In genomic region chr14:67541448-67542387, GRCh38 we compare ENCODE assay signal across 9 cellular contexts. TPM values are rescaled to one million over a fixed set of nuclear protein-coding genes. Genes with fewer than 3 reads are reported as not detected.
A peak's percentile ranks its signal among the peaks of the same experiment; 100 is the strongest.
DNase-seq lines count a peak whose midpoint lies in the region; TF ChIP-seq lines count a peak whose summit lies in the region.
"Had no signal": no experiment of that assay in that cellular context is flagged by ENCODE, and none has a peak within 500 bp of the region (broad histone marks: within the 10 kb centered on the region; RNA-seq: fewer than 3 reads in every experiment).

No MANE protein-coding gene starts in this region.

- H3K4me3 ChIP-seq in OCI-LY1 (ENCODE audit: low read depth, low read length, poor library complexity, severe bottlenecking) (peak overlapping the region; percentile 39), colonic mucosa (peak overlapping the region; percentile 17), neuronal stem cell (ENCODE audit: low read length in 2 of 2) (no peak overlapping the region), esophagus muscularis mucosa (no peak overlapping the region), mammary epithelial cell (replicated peaks in 1 of 3; ENCODE audit: insufficient read depth in 1 of 3, low read depth in 2 of 3, low read length in 3 of 3) (no peak overlapping the region)

- H3K4me1 ChIP-seq in OCI-LY1 (ENCODE audit: insufficient read depth, low read length, severe bottlenecking) (peaks cover 6% of the 10 kb centered on the region), colonic mucosa (no peaks in the 10 kb centered on the region), neuronal stem cell (ENCODE audit: control insufficient read depth in 2 of 2, insufficient read depth in 1 of 2, low read depth in 1 of 2, low read length in 2 of 2) (peaks cover 14 to 23% of the 10 kb centered on the region in 2 donors), esophagus muscularis mucosa (peaks cover 0 to 3% (median 0%) of the 10 kb centered on the region in 4 donors), mammary epithelial cell (ENCODE audit: insufficient read depth, low read length) (peaks cover 10% of the 10 kb centered on the region)

- H3K9ac ChIP-seq in OCI-LY1 (ENCODE audit: low read length) (no peak overlapping the region), colonic mucosa (ENCODE audit: low read depth in 2 of 2, low read length in 2 of 2) (peak overlapping the region in 1 of 2 donors; percentile 58), neuronal stem cell (ENCODE audit: low read depth, low read length, poor library complexity) (no peak overlapping the region), mammary epithelial cell (ENCODE audit: insufficient read depth, low read length) (no peak overlapping the region)

- H4K91ac ChIP-seq in neuronal stem cell (ENCODE audit: low read depth, low read length, poor library complexity), result no peak overlapping the region

- no peak overlapping the region for H2BK5ac ChIP-seq in neuronal stem cell (ENCODE audit: low read length)

- no peak for TF ChIP-seq EP300 in esophagus muscularis mucosa (IDR thresholded peaks at IDR 0.05)

- H4K20me1 ChIP-seq in OCI-LY1 (ENCODE audit: insufficient read depth, low read length), result no peaks in the 10 kb centered on the region
- no peaks in the 10 kb centered on the region for H4K20me1 ChIP-seq in mammary epithelial cell (ENCODE audit: insufficient read depth, low read length)

- CTCF ChIA-PET in mammary epithelial cell (lab: Charles Lee; ENCODE audit: low non-redundant PET), result interaction anchor here (0.6 kb wide), 1 partner anchor 182 kb away, joined by 3 read pairs; the partner anchor contains the start of genes ATP6V1D and EIF2S1

- no peak overlapping the region for H2BK15ac ChIP-seq in neuronal stem cell (ENCODE audit: low read length)

- H2BK12ac ChIP-seq in neuronal stem cell (ENCODE audit: low read length), result no peak overlapping the region

- peaks cover 8% of the 10 kb centered on the region for H3K9me3 ChIP-seq in OCI-LY1 (ENCODE audit: low read length)
- no peaks in the 10 kb centered on the region for H3K9me3 ChIP-seq in colonic mucosa
- H3K9me3 ChIP-seq in neuronal stem cell (replicated peaks in 1 of 2; ENCODE audit: control insufficient read depth in 2 of 2, insufficient read depth in 1 of 2, low read depth in 1 of 2, low read length in 2 of 2), result peaks cover 0 to 23% of the 10 kb centered on the region in 2 donors
- H3K9me3 ChIP-seq in esophagus muscularis mucosa, result no peaks in the 10 kb centered on the region
- peaks cover 5% of the 10 kb centered on the region for H3K9me3 ChIP-seq in mammary epithelial cell (replicated peaks; ENCODE audit: insufficient read depth, low read length)

- no peaks in the 10 kb centered on the region for H3K9me2 ChIP-seq in OCI-LY1 (ENCODE audit: low read depth, low read length)

- no CpG with 5 or more reads among the region's 24 CpGs for WGBS in neuronal stem cell (ENCODE audit: extremely low coverage in 2 of 2, insufficient read length in 2 of 2, insufficient replicate concordance in 1 of 2), 2 donors
- 75% methylated on average over 24 of the region's 24 CpGs for WGBS in esophagus muscularis mucosa
- WGBS in mammary epithelial cell (ENCODE audit: low coverage, missing lambda C conversion rate), result 94% methylated on average over 21 of the region's 24 CpGs

- H3K36me3 ChIP-seq in OCI-LY1 (ENCODE audit: insufficient read depth, low read length), result no peaks in the 10 kb centered on the region; the same call in 1 of the 2 replicates
- no peaks in the 10 kb centered on the region for H3K36me3 ChIP-seq in colonic mucosa
- H3K36me3 ChIP-seq in neuronal stem cell (replicated peaks in 1 of 2; ENCODE audit: control insufficient read depth in 2 of 2, insufficient read depth in 2 of 2, low read length in 2 of 2), result peaks cover 0 to 5% of the 10 kb centered on the region in 2 donors
- H3K36me3 ChIP-seq in esophagus muscularis mucosa, result peaks cover 0 to 14% (median 4%) of the 10 kb centered on the region in 4 donors
- no peaks in the 10 kb centered on the region for H3K36me3 ChIP-seq in mammary epithelial cell (ENCODE audit: insufficient read depth, low read length)

- in situ Hi-C loops in GM13977 (cut with MboI; ENCODE audit: low pct_unique_long_range_greater_than_20kb, low sequenced_read_pairs, unreplicated experiment) (no loop called here), mammary epithelial cell (cut with MboI; ENCODE audit: low sequenced_read_pairs in 2 of 2) (no loop called here)

- no peak overlapping the region for H3K14ac ChIP-seq in neuronal stem cell (ENCODE audit: low read length)

- DNase-seq in GM13977 (ENCODE audit: low spot score) (peak; percentile 40), colonic mucosa (peak; percentile 89), neuronal stem cell (ENCODE audit: low spot score) (no peak), NCI-H128 (lab: John Stamatoyannopoulos, UW; ENCODE audit: unreplicated experiment) (no peak), NCI-H774 (lab: John Stamatoyannopoulos, UW) (no peak), esophagus muscularis mucosa (ENCODE audit: extremely low spot score) (no peak), mammary epithelial cell (no peak)

- TF ChIP-seq CTCF in GM13977 (IDR thresholded peaks at IDR 0.05; ENCODE audit: extremely low read depth, insufficient read depth, missing control alignments) (no peak), OCI-LY1 (IDR thresholded peaks at IDR 0.05; ENCODE audit: low read length) (no peak), colonic mucosa (IDR thresholded peaks at IDR 0.05) (no peak), esophagus muscularis mucosa (IDR thresholded peaks at IDR 0.05) (no peak), mammary epithelial cell (conservative IDR thresholded peaks at IDR 0.05 in 1 of 2, IDR thresholded peaks at IDR 0.05 in 1 of 2; ENCODE audit: extremely low read depth in 1 of 2, insufficient read depth in 1 of 2, low read depth in 1 of 2, low read length in 2 of 2) (no peak)

- H3K27me3 ChIP-seq in OCI-LY1 (ENCODE audit: insufficient read depth, low read length) (peaks cover 11% of the 10 kb centered on the region), colonic mucosa (no peaks in the 10 kb centered on the region), neuronal stem cell (ENCODE audit: control insufficient read depth in 3 of 3, insufficient read depth in 3 of 3, low read depth in 1 of 3, low read length in 3 of 3) (no peaks in the 10 kb centered on the region), esophagus muscularis mucosa (no peaks in the 10 kb centered on the region), mammary epithelial cell (ENCODE audit: insufficient read depth, low read length) (no peaks in the 10 kb centered on the region)

- no TSS peak for BruUV-seq in mammary epithelial cell (replicated peaks; lab: Mats Ljungman, UMichigan)

- H3K4me2 ChIP-seq in OCI-LY1 (ENCODE audit: low read length), result peak overlapping the region; percentile 27
- peak overlapping the region; percentile 23 for H3K4me2 ChIP-seq in neuronal stem cell (ENCODE audit: insufficient read depth, low read length, poor library complexity, severe bottlenecking)
- no peak overlapping the region for H3K4me2 ChIP-seq in mammary epithelial cell (ENCODE audit: insufficient read depth, low read depth, low read length)

- H2BK120ac ChIP-seq in neuronal stem cell (ENCODE audit: low read depth, low read length), result no peak overlapping the region

- dilution Hi-C loops in mammary epithelial cell (cut with HindIII; ENCODE audit: low sequenced_read_pairs), result no loop called here

- no peaks in the 10 kb centered on the region for H3K79me2 ChIP-seq in OCI-LY1 (ENCODE audit: insufficient read depth, low read length)
- no peaks in the 10 kb centered on the region for H3K79me2 ChIP-seq in mammary epithelial cell (ENCODE audit: insufficient read depth, low read length)

- H3K4ac ChIP-seq in neuronal stem cell (ENCODE audit: low read length), result no peak overlapping the region

- intact Hi-C loops in colonic mucosa (cut with DNase I), result no loop called here
- intact Hi-C loops in esophagus muscularis mucosa (cut with DNase I), result no loop called here
- intact Hi-C loops in mammary epithelial cell (cut with micrococcal nuclease), result no loop called here

- no peak overlapping the region for H2AFZ ChIP-seq in OCI-LY1 (ENCODE audit: low read length)
- peak overlapping the region; percentile 23 for H2AFZ ChIP-seq in neuronal stem cell (ENCODE audit: low read length)
- no peak overlapping the region for H2AFZ ChIP-seq in mammary epithelial cell (ENCODE audit: low read depth, low read length)

- no peak overlapping the region for H3K23ac ChIP-seq in neuronal stem cell (ENCODE audit: low read depth, low read length, poor library complexity)

- no peak overlapping the region for H4K8ac ChIP-seq in neuronal stem cell (ENCODE audit: low read depth, low read length)

- no peaks in the 10 kb centered on the region for H3F3A ChIP-seq in OCI-LY1 (ENCODE audit: insufficient read depth, low read length)

- no peak overlapping the region for H2AK5ac ChIP-seq in neuronal stem cell (ENCODE audit: low read depth, low read length)

- H3K79me1 ChIP-seq in neuronal stem cell (ENCODE audit: low read depth, low read length), result no peaks in the 10 kb centered on the region

- H3K27ac ChIP-seq in OCI-LY1 (ENCODE audit: low read depth, low read length, poor library complexity, severe bottlenecking) (no peak overlapping the region), colonic mucosa (peak overlapping the region; percentile 81), neuronal stem cell (replicated peaks; ENCODE audit: low read length) (no peak overlapping the region), esophagus muscularis mucosa (replicated peaks in 1 of 4) (no peak overlapping the region), mammary epithelial cell (ENCODE audit: insufficient read depth, low read depth, low read length) (no peak overlapping the region)
- H3K27ac ChIP-seq: epithelial cell of prostate had no signal

- TF ChIP-seq POLR2A in esophagus muscularis mucosa (IDR thresholded peaks at IDR 0.05; ENCODE audit: low read depth), result no peak

- no peak overlapping the region for H3K18ac ChIP-seq in neuronal stem cell (ENCODE audit: low read length)

RNA-seq across cellular contexts. Expression of gene PLEKHH1, which starts 8.6 kb away (rescaled TPM):
- total RNA-seq in colonic mucosa (10 to 100 TPM; 47.1 to 63.1 TPM), esophagus muscularis mucosa (1 to 10 TPM; 1.7 to 3.8 (median 2.4) TPM), mammary epithelial cell (10 to 100 TPM in 1 of 2 donors, 1 to 10 TPM in 1; 6.7 to 11.9 TPM)
- 7.7 TPM for polyA plus RNA-seq in neuronal stem cell (2013, experiment 1 of 2)
- 8.2 TPM for polyA plus RNA-seq in neuronal stem cell (2013, experiment 2 of 2)
- polyA plus RNA-seq in mammary epithelial cell, result 3.1 TPM
- polyA minus RNA-seq in mammary epithelial cell, result 41.7 TPM

RNA-seq across cellular contexts. Expression of gene TMEM229B, which starts 53.2 kb away (rescaled TPM):
- total RNA-seq in colonic mucosa, result 10 to 100 TPM in 1 of 2 donors, 1 to 10 TPM in 1; 6.9 to 11.3 TPM
- polyA plus RNA-seq in neuronal stem cell (2013, experiment 1 of 2), result 0.14 TPM
- polyA plus RNA-seq in neuronal stem cell (2013, experiment 2 of 2), result 0.26 TPM
- 1 to 10 TPM; 2.0 to 4.2 (median 3.4) TPM for total RNA-seq in esophagus muscularis mucosa
- 1 to 10 TPM in 1 of 2 donors, under 1 TPM in 1; 0.50 to 2.0 TPM for total RNA-seq in mammary epithelial cell
- 1.2 TPM for polyA plus RNA-seq in mammary epithelial cell
- polyA minus RNA-seq in mammary epithelial cell, result 1.5 TPM

RNA-seq across cellular contexts. Expression of gene PIGH, which starts 58.4 kb away (rescaled TPM):
- total RNA-seq in colonic mucosa, result 10 to 100 TPM; 16.3 to 17.1 TPM
- 9.3 TPM for polyA plus RNA-seq in neuronal stem cell (2013, experiment 1 of 2)
- polyA plus RNA-seq in neuronal stem cell (2013, experiment 2 of 2), result 9.9 TPM
- 10 to 100 TPM; 21.6 to 26.4 (median 23.0) TPM for total RNA-seq in esophagus muscularis mucosa
- 10 to 100 TPM; 16.7 to 18.2 TPM for total RNA-seq in mammary epithelial cell
- polyA plus RNA-seq in mammary epithelial cell, result 19.5 TPM
- 5.5 TPM for polyA minus RNA-seq in mammary epithelial cell

Comparison
In these comparisons a context has a peak if more than half of its experiments do, and no peak if none do; other contexts are left out.
1. DNase-seq: peak in GM13977 (single experiment) and colonic mucosa (single experiment); none in neuronal stem cell (single experiment), NCI-H128 (single experiment), NCI-H774 (single experiment), esophagus muscularis mucosa (single experiment) and mammary epithelial cell (single experiment).
2. H3K4me3 ChIP-seq: peak in OCI-LY1 (single experiment) and colonic mucosa (single experiment); none in neuronal stem cell (0 of 2), esophagus muscularis mucosa (0 of 4) and mammary epithelial cell (0 of 3).